In the genomic region with DNA sequence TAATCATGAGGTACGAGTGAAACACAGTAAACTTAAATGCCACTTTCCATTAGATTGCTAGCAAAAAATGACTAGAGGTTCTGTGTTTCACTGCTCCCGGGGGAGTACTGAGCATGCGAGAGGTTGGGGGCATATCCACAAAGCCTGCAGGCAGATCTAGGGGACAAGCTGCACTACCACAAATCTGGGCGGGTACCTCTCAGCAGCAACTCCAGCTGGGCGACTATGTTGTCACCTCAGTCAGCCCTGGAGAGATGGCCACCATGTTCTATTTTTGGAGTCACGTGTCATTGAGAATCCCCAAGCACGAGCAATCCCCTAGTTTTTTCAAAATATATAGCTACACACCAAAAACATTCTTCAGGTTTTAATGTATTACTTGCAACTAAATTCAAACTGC, we compare ENCODE assay signal across 1 cellular context.
TF ChIP-seq lines count a peak whose summit lies in the region.

No MANE protein-coding gene starts in this region.

TF ChIP-seq in HEK293, 187 proteins besides CTCF, POLR2A, EP300 and RAD21 (continued from another document):
- TF ChIP-seq ZNF18 (tag by site-specific recombination; IDR thresholded peaks at IDR 0.05) (no peak), YY1 (tag by site-specific recombination; IDR thresholded peaks at IDR 0.05) (0 out of 2 replicates have a peak, but pooled peaks have one; percentile 23)
